Comparison of ENCODE assay signal across 1 cellular context in the genomic region with DNA sequence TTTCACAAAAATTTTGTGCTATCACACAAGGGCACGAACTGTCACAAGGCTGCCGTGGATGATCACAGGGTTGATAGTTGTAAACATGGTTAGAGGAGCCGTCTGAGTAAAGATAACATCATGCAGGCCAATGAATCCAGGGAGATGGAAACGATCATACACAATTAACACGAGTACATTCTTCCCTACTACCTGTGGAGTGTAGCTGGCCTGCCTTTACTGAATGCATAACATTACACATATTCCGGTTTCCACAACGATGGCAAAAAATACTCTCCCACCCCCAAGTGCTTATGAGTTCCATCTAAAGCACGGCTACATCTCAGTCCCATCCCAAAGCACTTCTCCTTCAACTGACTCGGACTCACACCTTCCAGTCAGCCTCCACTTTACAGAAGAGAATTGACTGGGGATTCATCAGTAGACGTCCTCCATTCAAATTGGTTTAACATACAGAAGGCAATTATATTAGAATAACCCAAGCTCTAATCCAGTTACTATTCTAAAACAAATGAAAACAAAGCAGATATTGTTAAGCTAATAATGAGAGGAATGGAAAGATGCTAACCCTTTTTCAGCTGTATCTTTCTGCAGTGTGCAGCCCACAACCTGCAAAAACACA.
TF ChIP-seq lines count a peak whose summit lies in the region.

No MANE protein-coding gene starts in this region.

TF ChIP-seq in GM23338, 12 proteins besides CTCF, POLR2A, EP300 and RAD21 (continued from another document):
- TF ChIP-seq, protein P1, sequence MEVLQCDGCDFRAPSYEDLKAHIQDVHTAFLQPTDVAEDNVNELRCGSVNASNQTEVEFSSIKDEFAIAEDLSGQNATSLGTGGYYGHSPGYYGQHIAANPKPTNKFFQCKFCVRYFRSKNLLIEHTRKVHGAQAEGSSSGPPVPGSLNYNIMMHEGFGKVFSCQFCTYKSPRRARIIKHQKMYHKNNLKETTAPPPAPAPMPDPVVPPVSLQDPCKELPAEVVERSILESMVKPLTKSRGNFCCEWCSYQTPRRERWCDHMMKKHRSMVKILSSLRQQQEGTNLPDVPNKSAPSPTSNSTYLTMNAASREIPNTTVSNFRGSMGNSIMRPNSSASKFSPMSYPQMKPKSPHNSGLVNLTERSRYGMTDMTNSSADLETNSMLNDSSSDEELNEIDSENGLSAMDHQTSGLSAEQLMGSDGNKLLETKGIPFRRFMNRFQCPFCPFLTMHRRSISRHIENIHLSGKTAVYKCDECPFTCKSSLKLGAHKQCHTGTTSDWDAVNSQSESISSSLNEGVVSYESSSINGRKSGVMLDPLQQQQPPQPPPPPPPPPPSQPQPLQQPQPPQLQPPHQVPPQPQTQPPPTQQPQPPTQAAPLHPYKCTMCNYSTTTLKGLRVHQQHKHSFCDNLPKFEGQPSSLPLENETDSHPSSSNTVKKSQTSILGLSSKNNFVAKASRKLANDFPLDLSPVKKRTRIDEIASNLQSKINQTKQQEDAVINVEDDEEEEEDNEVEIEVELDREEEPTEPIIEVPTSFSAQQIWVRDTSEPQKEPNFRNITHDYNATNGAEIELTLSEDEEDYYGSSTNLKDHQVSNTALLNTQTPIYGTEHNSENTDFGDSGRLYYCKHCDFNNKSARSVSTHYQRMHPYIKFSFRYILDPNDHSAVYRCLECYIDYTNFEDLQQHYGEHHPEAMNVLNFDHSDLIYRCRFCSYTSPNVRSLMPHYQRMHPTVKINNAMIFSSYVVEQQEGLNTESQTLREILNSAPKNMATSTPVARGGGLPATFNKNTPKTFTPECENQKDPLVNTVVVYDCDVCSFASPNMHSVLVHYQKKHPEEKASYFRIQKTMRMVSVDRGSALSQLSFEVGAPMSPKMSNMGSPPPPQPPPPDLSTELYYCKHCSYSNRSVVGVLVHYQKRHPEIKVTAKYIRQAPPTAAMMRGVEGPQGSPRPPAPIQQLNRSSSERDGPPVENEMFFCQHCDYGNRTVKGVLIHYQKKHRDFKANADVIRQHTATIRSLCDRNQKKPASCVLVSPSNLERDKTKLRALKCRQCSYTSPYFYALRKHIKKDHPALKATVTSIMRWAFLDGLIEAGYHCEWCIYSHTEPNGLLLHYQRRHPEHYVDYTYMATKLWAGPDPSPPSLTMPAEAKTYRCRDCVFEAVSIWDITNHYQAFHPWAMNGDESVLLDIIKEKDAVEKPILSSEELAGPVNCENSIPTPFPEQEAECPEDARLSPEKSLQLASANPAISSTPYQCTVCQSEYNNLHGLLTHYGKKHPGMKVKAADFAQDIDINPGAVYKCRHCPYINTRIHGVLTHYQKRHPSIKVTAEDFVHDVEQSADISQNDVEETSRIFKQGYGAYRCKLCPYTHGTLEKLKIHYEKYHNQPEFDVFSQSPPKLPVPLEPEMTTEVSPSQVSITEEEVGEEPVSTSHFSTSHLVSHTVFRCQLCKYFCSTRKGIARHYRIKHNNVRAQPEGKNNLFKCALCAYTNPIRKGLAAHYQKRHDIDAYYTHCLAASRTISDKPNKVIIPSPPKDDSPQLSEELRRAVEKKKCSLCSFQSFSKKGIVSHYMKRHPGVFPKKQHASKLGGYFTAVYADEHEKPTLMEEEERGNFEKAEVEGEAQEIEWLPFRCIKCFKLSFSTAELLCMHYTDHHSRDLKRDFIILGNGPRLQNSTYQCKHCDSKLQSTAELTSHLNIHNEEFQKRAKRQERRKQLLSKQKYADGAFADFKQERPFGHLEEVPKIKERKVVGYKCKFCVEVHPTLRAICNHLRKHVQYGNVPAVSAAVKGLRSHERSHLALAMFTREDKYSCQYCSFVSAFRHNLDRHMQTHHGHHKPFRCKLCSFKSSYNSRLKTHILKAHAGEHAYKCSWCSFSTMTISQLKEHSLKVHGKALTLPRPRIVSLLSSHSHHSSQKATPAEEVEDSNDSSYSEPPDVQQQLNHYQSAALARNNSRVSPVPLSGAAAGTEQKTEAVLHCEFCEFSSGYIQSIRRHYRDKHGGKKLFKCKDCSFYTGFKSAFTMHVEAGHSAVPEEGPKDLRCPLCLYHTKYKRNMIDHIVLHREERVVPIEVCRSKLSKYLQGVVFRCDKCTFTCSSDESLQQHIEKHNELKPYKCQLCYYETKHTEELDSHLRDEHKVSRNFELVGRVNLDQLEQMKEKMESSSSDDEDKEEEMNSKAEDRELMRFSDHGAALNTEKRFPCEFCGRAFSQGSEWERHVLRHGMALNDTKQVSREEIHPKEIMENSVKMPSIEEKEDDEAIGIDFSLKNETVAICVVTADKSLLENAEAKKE (CRISPR knock-in tag; IDR thresholded peaks at IDR 0.05) = no peak
- TF ChIP-seq EZH2phosphoT487 (IDR thresholded peaks at IDR 0.05; ENCODE audit: unreplicated experiment) (no peak), ETS1 (IDR thresholded peaks at IDR 0.05) (no peak), ZNF331 (CRISPR knock-in tag; IDR thresholded peaks at IDR 0.05; ENCODE audit: low read depth) (no peak)
